ENCODE assay signal across 19 cellular contexts in the genomic region with DNA sequence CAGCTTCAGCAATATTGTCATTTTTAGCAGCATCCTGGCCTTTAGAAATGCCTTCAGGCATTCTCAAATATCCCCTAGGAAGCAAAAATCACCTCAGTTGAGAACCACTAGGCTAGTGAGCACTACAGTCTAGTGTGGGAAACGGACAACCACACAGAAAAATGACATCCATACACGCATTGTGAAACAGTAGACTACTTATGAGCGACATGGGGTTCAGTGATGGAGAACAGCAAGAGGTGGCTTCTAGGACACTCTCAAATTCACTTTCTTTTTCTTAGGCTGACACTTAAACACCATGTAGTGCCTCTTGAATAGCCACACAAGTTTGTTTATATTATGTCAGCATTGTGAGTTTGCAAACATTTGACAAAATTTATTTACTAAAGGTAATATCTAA.
DNase-seq lines count a peak whose midpoint lies in the region; ATAC-seq, FAIRE-seq and TF ChIP-seq lines count a peak whose summit lies in the region.
"Had no signal": no experiment of that assay in that cellular context is flagged by ENCODE, and none has a peak within 500 bp of the region (broad histone marks: within the 10 kb centered on the region; RNA-seq: fewer than 3 reads in every experiment).

No MANE protein-coding gene starts in this region.

- no peak overlapping the region for H3K4me3 Mint-ChIP-seq in activated naive CD4-positive, alpha-beta T cell treated with anti-CD3 and anti-CD28 coated beads, Interleukin-2, amount 50 U/mL, for 24 hours
- no peak overlapping the region for H3K4me3 Mint-ChIP-seq in activated naive CD4-positive, alpha-beta T cell treated with anti-CD3 and anti-CD28 coated beads for 36 hours
- H3K4me3 Mint-ChIP-seq in HFFc6 (no peak overlapping the region), mesothelial cell of epicardium (no peak overlapping the region), GM23338 (no peak overlapping the region)
- H3K4me3 Mint-ChIP-seq: CD14-positive monocyte had no signal

- intact Hi-C loops in activated naive CD4-positive, alpha-beta T cell treated with anti-CD3 and anti-CD28 coated beads for 36 hours (cut with micrococcal nuclease): no loop called here

- no peak overlapping the region for H2AFZ ChIP-seq in GM23338
- H2AFZ ChIP-seq: PC-9 had no signal

- no peaks in the 10 kb centered on the region for H3K9me2 ChIP-seq in GM23338 (ENCODE audit: insufficient read depth)

- H3K27ac Mint-ChIP-seq in activated naive CD4-positive, alpha-beta T cell treated with anti-CD3 and anti-CD28 coated beads, Interleukin-2, amount 50 U/mL, for 24 hours: peak overlapping the region; percentile 36
- H3K27ac Mint-ChIP-seq in activated naive CD4-positive, alpha-beta T cell treated with anti-CD3 and anti-CD28 coated beads for 36 hours: no peak overlapping the region
- no peak overlapping the region for H3K27ac Mint-ChIP-seq in HFFc6
- H3K27ac Mint-ChIP-seq in mesothelial cell of epicardium: no peak overlapping the region
- no peak overlapping the region for H3K27ac Mint-ChIP-seq in GM23338

- H3K79me2 ChIP-seq in GM23338 (replicated peaks; ENCODE audit: insufficient read depth): no peaks in the 10 kb centered on the region

- no peak overlapping the region for H3K4me3 ChIP-seq in GM23338
- H3K4me3 ChIP-seq: PC-9, upper lobe of left lung had no signal

- no peaks in the 10 kb centered on the region for H3K36me3 ChIP-seq in GM23338 (ENCODE audit: insufficient read depth)
- H3K36me3 ChIP-seq: upper lobe of left lung had no signal

- no peaks in the 10 kb centered on the region for H3F3A ChIP-seq in GM23338 (replicated peaks; ENCODE audit: low read depth)

- H3K27me3 ChIP-seq in GM23338 (ENCODE audit: insufficient read depth): no peaks in the 10 kb centered on the region
- H3K27me3 ChIP-seq: upper lobe of left lung had no signal

- FAIRE-seq in RCC 7860 (lab: Jason Lieb, UNC): no peak

- ATAC-seq in GM21825 (IDR thresholded peaks at IDR 0.05; ENCODE audit: unreplicated experiment) (peak; percentile 70), HG03175 (IDR thresholded peaks at IDR 0.05; ENCODE audit: unreplicated experiment) (peak; percentile 69), GM23338 (no peak)

- H3K4me2 ChIP-seq in GM23338: no peak overlapping the region
- H3K4me2 ChIP-seq: PC-9 had no signal

- H4K20me1 ChIP-seq in GM23338 (replicated peaks; ENCODE audit: insufficient read depth): no peaks in the 10 kb centered on the region

- H3K9me3 Mint-ChIP-seq in activated naive CD4-positive, alpha-beta T cell treated with anti-CD3 and anti-CD28 coated beads, Interleukin-2, amount 50 U/mL, for 24 hours: no peaks in the 10 kb centered on the region
- no peaks in the 10 kb centered on the region for H3K9me3 Mint-ChIP-seq in activated naive CD4-positive, alpha-beta T cell treated with anti-CD3 and anti-CD28 coated beads for 36 hours
- H3K9me3 Mint-ChIP-seq in HFFc6 (no peaks in the 10 kb centered on the region), mesothelial cell of epicardium (no peaks in the 10 kb centered on the region), GM23338 (no peaks in the 10 kb centered on the region; the same call in 2 of the 3 replicates)

- CTCF ChIA-PET in activated naive CD4-positive, alpha-beta T cell treated with anti-CD3 and anti-CD28 coated beads for 36 hours (lab: Charles Lee): interaction anchor here (0.7 kb wide), 1 partner anchor 134 kb away, joined by 3 read pairs; no protein-coding TSS in a partner anchor

- no peak overlapping the region for H3K27ac ChIP-seq in GM23338 (ENCODE audit: low read depth)
- H3K27ac ChIP-seq: 22Rv1, HL-60, PC-9, upper lobe of left lung had no signal

- no peaks in the 10 kb centered on the region for H3K27me3 Mint-ChIP-seq in activated naive CD4-positive, alpha-beta T cell treated with anti-CD3 and anti-CD28 coated beads, Interleukin-2, amount 50 U/mL, for 24 hours
- H3K27me3 Mint-ChIP-seq in activated naive CD4-positive, alpha-beta T cell treated with anti-CD3 and anti-CD28 coated beads for 36 hours (ENCODE audit: low read depth): no peaks in the 10 kb centered on the region
- H3K27me3 Mint-ChIP-seq in HFFc6 (ENCODE audit: insufficient read depth) (no peaks in the 10 kb centered on the region), mesothelial cell of epicardium (ENCODE audit: low read depth) (no peaks in the 10 kb centered on the region), GM23338 (ENCODE audit: insufficient read depth, low read depth, poor library complexity) (no peaks in the 10 kb centered on the region)

- TF ChIP-seq CTCF in HFFc6 (IDR thresholded peaks at IDR 0.05) (no peak), mesothelial cell of epicardium (IDR thresholded peaks at IDR 0.05; ENCODE audit: unreplicated experiment) (no peak), GM23338 (conservative IDR thresholded peaks at IDR 0.05; ENCODE audit: low read depth in 2 of 2) (no peak)

- peaks cover 8% of the 10 kb centered on the region for H3K4me1 Mint-ChIP-seq in activated naive CD4-positive, alpha-beta T cell treated with anti-CD3 and anti-CD28 coated beads, Interleukin-2, amount 50 U/mL, for 24 hours
- H3K4me1 Mint-ChIP-seq in activated naive CD4-positive, alpha-beta T cell treated with anti-CD3 and anti-CD28 coated beads for 36 hours (ENCODE audit: low read depth): peaks cover 3% of the 10 kb centered on the region
- peaks cover 1% of the 10 kb centered on the region for H3K4me1 Mint-ChIP-seq in HFFc6 (ENCODE audit: low read depth)
- H3K4me1 Mint-ChIP-seq in mesothelial cell of epicardium: peaks cover 25% of the 10 kb centered on the region
- no peaks in the 10 kb centered on the region; the same call in 2 of the 3 replicates for H3K4me1 Mint-ChIP-seq in GM23338

- H3K36me3 Mint-ChIP-seq in activated naive CD4-positive, alpha-beta T cell treated with anti-CD3 and anti-CD28 coated beads, Interleukin-2, amount 50 U/mL, for 24 hours: peaks cover 11% of the 10 kb centered on the region
- H3K36me3 Mint-ChIP-seq in activated naive CD4-positive, alpha-beta T cell treated with anti-CD3 and anti-CD28 coated beads for 36 hours (ENCODE audit: low read depth): peaks cover 12% of the 10 kb centered on the region
- H3K36me3 Mint-ChIP-seq in HFFc6 (ENCODE audit: low read depth): no peaks in the 10 kb centered on the region
- peaks cover 2% of the 10 kb centered on the region for H3K36me3 Mint-ChIP-seq in mesothelial cell of epicardium
- H3K36me3 Mint-ChIP-seq in GM23338 (ENCODE audit: low read depth): no peaks in the 10 kb centered on the region

- peaks cover under 1% of the 10 kb centered on the region; the same call in 1 of the 2 replicates for H3K4me1 ChIP-seq in GM23338 (ENCODE audit: insufficient read depth)

- DNase-seq in activated naive CD4-positive, alpha-beta T cell treated with anti-CD3 and anti-CD28 coated beads for 36 hours: no peak
- no peak for DNase-seq in HFFc6
- DNase-seq in RCC 7860 (ENCODE audit: low spot score): no peak
- no peak for DNase-seq in mesothelial cell of epicardium (ENCODE audit: low spot score in 2 of 2, unreplicated experiment in 2 of 2)
- DNase-seq in GM23338 (ENCODE audit: low spot score): no peak
- DNase-seq: cortex of kidney; head of caudate nucleus; kidney; NCI-H1694; occipital lobe; PC-9; stimulated activated CD4-positive, alpha-beta T cell treated with anti-CD3 and anti-CD28 coated beads, Interleukin-4, amount 100 ng/mL, for 4 hours; upper lobe of left lung had no signal

TF ChIP-seq in GM23338, 12 proteins besides CTCF, POLR2A, EP300 and RAD21:
- TF ChIP-seq EZH2 (IDR thresholded peaks at IDR 0.05; ENCODE audit: low read depth, unreplicated experiment) (no peak), NANOG (IDR thresholded peaks at IDR 0.05; ENCODE audit: borderline replicate concordance) (no peak), ZNF331 (CRISPR knock-in tag; IDR thresholded peaks at IDR 0.05; ENCODE audit: low read depth) (no peak), EZH2phosphoT487 (IDR thresholded peaks at IDR 0.05; ENCODE audit: unreplicated experiment) (no peak), CREB1 (CRISPR knock-in tag; IDR thresholded peaks at IDR 0.05; ENCODE audit: low read depth) (no peak), ZNF114 (CRISPR knock-in tag; IDR thresholded peaks at IDR 0.05) (no peak), POLR2AphosphoS5 (IDR thresholded peaks at IDR 0.05; ENCODE audit: low read depth) (no peak), STAT1 (IDR thresholded peaks at IDR 0.05; ENCODE audit: unreplicated experiment) (no peak), JUNB (IDR thresholded peaks at IDR 0.05; ENCODE audit: unreplicated experiment) (no peak)
- TF ChIP-seq, protein P1, sequence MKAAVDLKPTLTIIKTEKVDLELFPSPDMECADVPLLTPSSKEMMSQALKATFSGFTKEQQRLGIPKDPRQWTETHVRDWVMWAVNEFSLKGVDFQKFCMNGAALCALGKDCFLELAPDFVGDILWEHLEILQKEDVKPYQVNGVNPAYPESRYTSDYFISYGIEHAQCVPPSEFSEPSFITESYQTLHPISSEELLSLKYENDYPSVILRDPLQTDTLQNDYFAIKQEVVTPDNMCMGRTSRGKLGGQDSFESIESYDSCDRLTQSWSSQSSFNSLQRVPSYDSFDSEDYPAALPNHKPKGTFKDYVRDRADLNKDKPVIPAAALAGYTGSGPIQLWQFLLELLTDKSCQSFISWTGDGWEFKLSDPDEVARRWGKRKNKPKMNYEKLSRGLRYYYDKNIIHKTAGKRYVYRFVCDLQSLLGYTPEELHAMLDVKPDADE (IDR thresholded peaks at IDR 0.05): no peak
- TF ChIP-seq, protein P2, sequence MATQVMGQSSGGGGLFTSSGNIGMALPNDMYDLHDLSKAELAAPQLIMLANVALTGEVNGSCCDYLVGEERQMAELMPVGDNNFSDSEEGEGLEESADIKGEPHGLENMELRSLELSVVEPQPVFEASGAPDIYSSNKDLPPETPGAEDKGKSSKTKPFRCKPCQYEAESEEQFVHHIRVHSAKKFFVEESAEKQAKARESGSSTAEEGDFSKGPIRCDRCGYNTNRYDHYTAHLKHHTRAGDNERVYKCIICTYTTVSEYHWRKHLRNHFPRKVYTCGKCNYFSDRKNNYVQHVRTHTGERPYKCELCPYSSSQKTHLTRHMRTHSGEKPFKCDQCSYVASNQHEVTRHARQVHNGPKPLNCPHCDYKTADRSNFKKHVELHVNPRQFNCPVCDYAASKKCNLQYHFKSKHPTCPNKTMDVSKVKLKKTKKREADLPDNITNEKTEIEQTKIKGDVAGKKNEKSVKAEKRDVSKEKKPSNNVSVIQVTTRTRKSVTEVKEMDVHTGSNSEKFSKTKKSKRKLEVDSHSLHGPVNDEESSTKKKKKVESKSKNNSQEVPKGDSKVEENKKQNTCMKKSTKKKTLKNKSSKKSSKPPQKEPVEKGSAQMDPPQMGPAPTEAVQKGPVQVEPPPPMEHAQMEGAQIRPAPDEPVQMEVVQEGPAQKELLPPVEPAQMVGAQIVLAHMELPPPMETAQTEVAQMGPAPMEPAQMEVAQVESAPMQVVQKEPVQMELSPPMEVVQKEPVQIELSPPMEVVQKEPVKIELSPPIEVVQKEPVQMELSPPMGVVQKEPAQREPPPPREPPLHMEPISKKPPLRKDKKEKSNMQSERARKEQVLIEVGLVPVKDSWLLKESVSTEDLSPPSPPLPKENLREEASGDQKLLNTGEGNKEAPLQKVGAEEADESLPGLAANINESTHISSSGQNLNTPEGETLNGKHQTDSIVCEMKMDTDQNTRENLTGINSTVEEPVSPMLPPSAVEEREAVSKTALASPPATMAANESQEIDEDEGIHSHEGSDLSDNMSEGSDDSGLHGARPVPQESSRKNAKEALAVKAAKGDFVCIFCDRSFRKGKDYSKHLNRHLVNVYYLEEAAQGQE (IDR thresholded peaks at IDR 0.05; ENCODE audit: unreplicated experiment): no peak
